In genomic region chr15:39756806-39757522, GRCh38 we compare ENCODE assay signal across 9 cellular contexts. TPM values are rescaled to one million over a fixed set of nuclear protein-coding genes. Genes with fewer than 3 reads are reported as not detected.
DNase-seq lines count a peak whose midpoint lies in the region; ATAC-seq, FAIRE-seq and TF ChIP-seq lines count a peak whose summit lies in the region.
"Had no signal": no experiment of that assay in that cellular context is flagged by ENCODE, and none has a peak within 500 bp of the region (broad histone marks: within the 10 kb centered on the region; RNA-seq: fewer than 3 reads in every experiment).

No MANE protein-coding gene starts in this region.

- intact Hi-C loops in pancreas (cut with DNase I): loop anchor here in 2 of 3 donors (5.0 to 10.0 kb wide), 2 partner anchors 70 to 72 kb away; no protein-coding TSS in a partner anchor

- no peaks in the 10 kb centered on the region for H3K9me3 ChIP-seq in pancreas
- H3K9me3 ChIP-seq: BLaER1 had no signal

- no peaks in the 10 kb centered on the region for H3K4me1 ChIP-seq in pancreas
- H3K4me1 ChIP-seq: BLaER1 had no signal

- CTCF ChIA-PET in RWPE1 (lab: Yijun Ruan, JAX): interaction anchor here (0.6 to 2.4 kb wide), 46 partner anchors 8 to 1570 kb away, joined by 3 to 43 read pairs (median 4); partner anchors contain the start of genes EIF2AK4 and THBS1

- H3K36me3 ChIP-seq in pancreas: no peaks in the 10 kb centered on the region
- H3K36me3 ChIP-seq: BLaER1 had no signal

- TF ChIP-seq CTCF in LNCaP clone FGC (IDR thresholded peaks at IDR 0.05; ENCODE audit: control insufficient read depth, extremely low read depth, insufficient read depth): peak; percentile 58
- peak; percentile 86 for TF ChIP-seq CTCF in RWPE1 (conservative IDR thresholded peaks at IDR 0.05; ENCODE audit: low read depth)
- TF ChIP-seq CTCF in epithelial cell of esophagus (IDR thresholded peaks at IDR 0.05; ENCODE audit: insufficient read depth, low read depth, low read length, missing control alignments): peak; percentile 69
- TF ChIP-seq CTCF in pancreas (IDR thresholded peaks at IDR 0.05): peak; percentile 59 to 81 (median 74)

- H3K27me3 ChIP-seq in pancreas: no peaks in the 10 kb centered on the region
- H3K27me3 ChIP-seq: BLaER1 had no signal

- no peak overlapping the region for H3K4me3 ChIP-seq in LNCaP clone FGC (ENCODE audit: low read depth, low read length)
- no peak overlapping the region for H3K4me3 ChIP-seq in epithelial cell of esophagus (ENCODE audit: low read length)
- no peak overlapping the region for H3K4me3 ChIP-seq in pancreas
- H3K4me3 ChIP-seq: BLaER1 had no signal

- H3K27ac ChIP-seq in RWPE1 (no peak overlapping the region), pancreas (no peak overlapping the region)
- H3K27ac ChIP-seq: BLaER1 had no signal

- POLR2A ChIA-PET in RWPE1 (lab: Yijun Ruan, JAX; ENCODE audit: low non-redundant PET): no interaction called here

- FAIRE-seq in pancreas (lab: Jason Lieb, UNC): peak; percentile 98

- ATAC-seq in pancreas (peak in 2 of 4 donors; percentile 53), HG03025 (IDR thresholded peaks at IDR 0.05; ENCODE audit: low FRiP score, unreplicated experiment) (no peak), HG02678 (IDR thresholded peaks at IDR 0.05; ENCODE audit: unreplicated experiment) (no peak)

- peak; percentile 40 for DNase-seq in NCI-H1436 (lab: John Stamatoyannopoulos, UW)
- DNase-seq in NCI-H1436 treated with DMSO at 0.1 percent for 48 hours (lab: John Stamatoyannopoulos, UW): no peak
- DNase-seq in LNCaP clone FGC (ENCODE audit: low read depth): peak; percentile 56
- DNase-seq in RWPE1 (ENCODE audit: low spot score): peak; percentile 42
- peak; percentile 74 for DNase-seq in epithelial cell of esophagus (ENCODE audit: low read depth)
- peak in 1 of 6 donors; percentile 24 for DNase-seq in pancreas

- 47% methylated on average over 2 of the region's 2 CpGs for WGBS in pancreas, 2 donors

RNA-seq across cellular contexts. Expression of gene FSIP1, which starts 25.7 kb away (rescaled TPM):
- total RNA-seq in pancreas: under 1 TPM; 0.24 to 0.64 (median 0.38) TPM
- under 1 TPM; 0.11 to 0.45 TPM for polyA plus RNA-seq in pancreas
